In genomic region chr6:41153992-41154625, GRCh38 we compare ENCODE assay signal across 24 cellular contexts. TPM values are rescaled to one million over a fixed set of nuclear protein-coding genes. Genes with fewer than 3 reads are reported as not detected.
"Had no signal": no experiment of that assay in that cellular context is flagged by ENCODE, and none has a peak within 500 bp of the region (broad histone marks: within the 10 kb centered on the region; RNA-seq: fewer than 3 reads in every experiment).

TSS of gene TREML1 (minus strand) at chr6:41154347. CDS start at chr6:41154288, 59 bp downstream.

- ATAC-seq: activated CD8-positive, alpha-beta T cell treated with anti-CD3 and anti-CD28 coated beads, Interleukin-2, amount 10 ng/mL, durations not matched to agents 7 days and 5 days; psoas muscle; right cardiac atrium; T-cell had no signal

- H3K36me3 ChIP-seq: brain microvascular endothelial cell, neural progenitor cell, ovary had no signal

- H3K4me3 Mint-ChIP-seq: activated CD4-positive, alpha-beta T cell treated with anti-CD3 and anti-CD28 coated beads, Interleukin-2, amount 10 ng/mL, durations not matched to agents 7 days and 5 days; activated CD8-positive, alpha-beta T cell treated with anti-CD3 and anti-CD28 coated beads, Interleukin-2, amount 10 ng/mL, durations not matched to agents 7 days and 5 days; activated naive CD4-positive, alpha-beta T cell treated with anti-CD3 and anti-CD28 coated beads, Interleukin-2, amount 10 ng/mL, durations not matched to agents 7 days and 5 days; activated T-cell treated with anti-CD3 and anti-CD28 coated beads, Interleukin-2, amount 50 U/mL, for 24 hours; neural progenitor cell; T-cell had no signal

- H3K4me3 ChIP-seq: lung, neural progenitor cell, ovary, psoas muscle, stomach had no signal

- H3K27ac ChIP-seq: brain microvascular endothelial cell, neural progenitor cell, ovary, psoas muscle, stomach had no signal

- H3K4me1 ChIP-seq: neural progenitor cell, psoas muscle, stomach had no signal

- H3K9me3 Mint-ChIP-seq: activated CD4-positive, alpha-beta T cell treated with anti-CD3 and anti-CD28 coated beads, Interleukin-2, amount 10 ng/mL, durations not matched to agents 7 days and 5 days; activated naive CD4-positive, alpha-beta T cell treated with anti-CD3 and anti-CD28 coated beads, Interleukin-2, amount 10 ng/mL, durations not matched to agents 7 days and 5 days; activated T-cell treated with anti-CD3 and anti-CD28 coated beads, Interleukin-2, amount 50 U/mL, for 24 hours; activated T-helper 2 cell treated with anti-CD3 and anti-CD28 coated beads, Interferon-gamma antibody, Interleukin-2, Interleukin-4, amounts not matched to agents 10 μg/mL and 5 μg/mL and 100 μg/mL, durations not matched to agents 14 hours and 24 hours and 36 hours; naive B cell; neural progenitor cell; T-cell had no signal

- H3K36me3 Mint-ChIP-seq: activated naive CD4-positive, alpha-beta T cell treated with anti-CD3 and anti-CD28 coated beads, Interleukin-2, amount 10 ng/mL, durations not matched to agents 7 days and 5 days; neural progenitor cell had no signal

- H3K27me3 ChIP-seq: brain microvascular endothelial cell, neural progenitor cell, ovary had no signal

- H3K4me1 Mint-ChIP-seq: neural progenitor cell had no signal

- H3K27ac Mint-ChIP-seq: activated CD4-positive, alpha-beta T cell treated with anti-CD3 and anti-CD28 coated beads, Interleukin-2, amount 10 ng/mL, durations not matched to agents 7 days and 5 days; activated CD8-positive, alpha-beta T cell treated with anti-CD3 and anti-CD28 coated beads, Interleukin-2, amount 10 ng/mL, durations not matched to agents 7 days and 5 days; activated T-cell treated with anti-CD3 and anti-CD28 coated beads, Interleukin-2, amount 50 U/mL, for 24 hours; activated T-helper 2 cell treated with anti-CD3 and anti-CD28 coated beads, Interferon-gamma antibody, Interleukin-2, Interleukin-4, amounts not matched to agents 10 μg/mL and 5 μg/mL and 100 μg/mL, durations not matched to agents 14 hours and 24 hours and 36 hours; neural progenitor cell; T-cell had no signal

- H3K9me3 ChIP-seq: ovary, psoas muscle, stomach had no signal

- DNase-seq: activated CD4-positive, alpha-beta T cell treated with anti-CD3 and anti-CD28 coated beads, Interleukin-2, amount 10 ng/mL, durations not matched to agents 7 days and 5 days; activated CD4-positive, CD25-positive, alpha-beta regulatory T cell; activated CD8-positive, alpha-beta T cell treated with anti-CD3 and anti-CD28 coated beads, Interleukin-2, amount 10 ng/mL, durations not matched to agents 7 days and 5 days; activated naive CD4-positive, alpha-beta T cell treated with anti-CD3 and anti-CD28 coated beads, Interleukin-2, amount 10 ng/mL, durations not matched to agents 7 days and 5 days; activated T-cell treated with anti-CD3 and anti-CD28 coated beads, Interleukin-2, amount 50 U/mL, for 24 hours; aorta; brain microvascular endothelial cell; cortex of kidney; effector CD8-positive, alpha-beta T cell; foreskin fibroblast; hippocampal formation; naive B cell; ovary; psoas muscle; right cardiac atrium; small intestine; stimulated activated CD4-positive, alpha-beta T cell treated with anti-CD3 and anti-CD28 coated beads, Interleukin-15, amount 100 ng/mL, for 24 hours; stimulated activated CD4-positive, alpha-beta T cell treated with anti-CD3 and anti-CD28 coated beads, Interleukin-2, amount 100 ng/mL, for 48 hours; stomach; T-cell had no signal

RNA-seq across cellular contexts. Expression of gene TREML1, which starts in this region (rescaled TPM):
- total RNA-seq: activated CD4-positive, alpha-beta T cell treated with anti-CD3 and anti-CD28 coated beads, Interleukin-2, amount 10 ng/mL, durations not matched to agents 7 days and 5 days; activated CD8-positive, alpha-beta T cell treated with anti-CD3 and anti-CD28 coated beads, Interleukin-2, amount 10 ng/mL, durations not matched to agents 7 days and 5 days; activated T-helper 2 cell treated with anti-CD3 and anti-CD28 coated beads, Interferon-gamma antibody, Interleukin-2, Interleukin-4, amounts not matched to agents 10 μg/mL and 5 μg/mL and 100 μg/mL, durations not matched to agents 14 hours and 24 hours and 36 hours; stomach; temporal lobe had no signal
